Comparison of ENCODE assay signal across 11 cellular contexts in the genomic region with DNA sequence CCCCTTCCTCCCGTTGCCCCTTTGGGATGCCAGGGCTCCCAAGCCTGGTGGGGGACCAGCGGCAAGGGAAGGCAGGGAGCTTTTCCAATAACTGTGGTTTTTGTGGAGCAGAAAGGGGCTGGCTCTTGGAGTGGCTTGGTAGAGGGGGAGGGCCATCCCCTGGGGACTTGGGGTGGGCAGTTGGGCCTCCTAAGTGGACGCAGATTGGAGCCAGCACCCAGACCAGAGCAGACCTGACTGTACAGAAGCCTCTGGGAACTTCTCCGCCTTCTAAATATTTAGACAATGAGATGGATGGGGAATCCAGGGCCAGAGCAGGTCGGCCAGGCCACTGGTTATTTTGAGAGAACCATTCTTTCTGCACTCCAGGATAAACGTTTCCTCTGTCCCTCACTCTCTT. TPM values are rescaled to one million over a fixed set of nuclear protein-coding genes. Genes with fewer than 3 reads are reported as not detected.
DNase-seq lines count a peak whose midpoint lies in the region; ATAC-seq and TF ChIP-seq lines count a peak whose summit lies in the region.
"Had no signal": no experiment of that assay in that cellular context is flagged by ENCODE, and none has a peak within 500 bp of the region (broad histone marks: within the 10 kb centered on the region; RNA-seq: fewer than 3 reads in every experiment).

No MANE protein-coding gene starts in this region.

- H3K9me3 Mint-ChIP-seq in activated naive CD4-positive, alpha-beta T cell treated with anti-CD3 and anti-CD28 coated beads, Interleukin-2, amount 10 ng/mL, durations not matched to agents 7 days and 5 days = no peaks in the 10 kb centered on the region

- no peak overlapping the region for H4K91ac ChIP-seq in mesenchymal stem cell (ENCODE audit: low read length)

- in situ Hi-C loops in mammary epithelial cell (cut with MboI; ENCODE audit: low sequenced_read_pairs in 2 of 2) = no loop called here

- peak overlapping the region; percentile 92 for H4K8ac ChIP-seq in mesenchymal stem cell (ENCODE audit: low read length)

- H3K36me3 ChIP-seq in mammary epithelial cell (ENCODE audit: insufficient read depth, low read length) = no peaks in the 10 kb centered on the region
- peaks cover 0 to 5% of the 10 kb centered on the region in 2 experiments for H3K36me3 ChIP-seq in mesenchymal stem cell (ENCODE audit: control insufficient read depth in 1 of 2, insufficient read depth in 2 of 2, low read depth in 1 of 2, low read length in 2 of 2)
- no peaks in the 10 kb centered on the region for H3K36me3 ChIP-seq in tibial artery
- H3K36me3 ChIP-seq: BE2C had no signal

- ATAC-seq in GM21717 (IDR thresholded peaks at IDR 0.05; ENCODE audit: unreplicated experiment) = no peak

- DNase-seq in activated naive CD4-positive, alpha-beta T cell treated with anti-CD3 and anti-CD28 coated beads, Interleukin-2, amount 10 ng/mL, durations not matched to agents 7 days and 5 days = no peak
- no peak for DNase-seq in activated naive CD4-positive, alpha-beta T cell treated with anti-CD3 and anti-CD28 coated beads, Interleukin-2, amount 50 U/mL, for 16 hours
- no peak for DNase-seq in mammary epithelial cell
- DNase-seq in mesenchymal stem cell = peak; percentile 92
- peak in 1 of 2 donors; percentile 89 for DNase-seq in tibial artery
- no peak for DNase-seq in NCI-H2029 (lab: John Stamatoyannopoulos, UW)
- no peak for DNase-seq in NCI-H82 treated with DMSO at 0.1 percent for 48 hours (lab: John Stamatoyannopoulos, UW; ENCODE audit: unreplicated experiment)
- DNase-seq: BE2C, cortex of kidney, NCI-H2171 had no signal

- peaks cover 2% of the 10 kb centered on the region for H3K36me3 Mint-ChIP-seq in activated naive CD4-positive, alpha-beta T cell treated with anti-CD3 and anti-CD28 coated beads, Interleukin-2, amount 10 ng/mL, durations not matched to agents 7 days and 5 days

- no peak overlapping the region for H3K23ac ChIP-seq in mesenchymal stem cell (ENCODE audit: low read length in 2 of 2)

- no peak overlapping the region for H2AK5ac ChIP-seq in mesenchymal stem cell (ENCODE audit: low read length, severe bottlenecking)

- no peak for TF ChIP-seq CTCF in mammary epithelial cell (conservative IDR thresholded peaks at IDR 0.05 in 1 of 2, IDR thresholded peaks at IDR 0.05 in 1 of 2; ENCODE audit: extremely low read depth in 1 of 2, insufficient read depth in 1 of 2, low read depth in 1 of 2, low read length in 2 of 2)
- no peak for TF ChIP-seq CTCF in tibial artery (IDR thresholded peaks at IDR 0.05)

- dilution Hi-C loops in mammary epithelial cell (cut with HindIII; ENCODE audit: low sequenced_read_pairs) = no loop called here

- intact Hi-C loops in mammary epithelial cell (cut with micrococcal nuclease) (no loop called here), tibial artery (cut with DNase I; ENCODE audit: low total_unique reads) (no loop called here)

- peak overlapping the region; percentile 2 for H2AFZ ChIP-seq in mammary epithelial cell (ENCODE audit: low read depth, low read length)
- H2AFZ ChIP-seq in mesenchymal stem cell (ENCODE audit: low read depth, low read length) = no peak overlapping the region

- peak overlapping the region; percentile 50 to 79 for H3K18ac ChIP-seq in mesenchymal stem cell (ENCODE audit: low read depth in 1 of 2, low read length in 2 of 2)

- H3K27ac ChIP-seq in mammary epithelial cell (ENCODE audit: insufficient read depth, low read depth, low read length) = no peak overlapping the region
- no peak overlapping the region for H3K27ac ChIP-seq in mesenchymal stem cell (ENCODE audit: low read length, poor library complexity, severe bottlenecking)
- H3K27ac ChIP-seq in tibial artery = peak overlapping the region; percentile 90 to 94

- no peaks in the 10 kb centered on the region for H3K79me2 ChIP-seq in mammary epithelial cell (ENCODE audit: insufficient read depth, low read length)

- H3K27me3 Mint-ChIP-seq in activated naive CD4-positive, alpha-beta T cell treated with anti-CD3 and anti-CD28 coated beads, Interleukin-2, amount 10 ng/mL, durations not matched to agents 7 days and 5 days = no peaks in the 10 kb centered on the region

- no peaks in the 10 kb centered on the region for H4K20me1 ChIP-seq in mammary epithelial cell (ENCODE audit: insufficient read depth, low read length)

- H3K14ac ChIP-seq in mesenchymal stem cell (ENCODE audit: low read length in 2 of 2) = no peak overlapping the region

- H3K27ac Mint-ChIP-seq in activated naive CD4-positive, alpha-beta T cell treated with anti-CD3 and anti-CD28 coated beads, Interleukin-2, amount 10 ng/mL, durations not matched to agents 7 days and 5 days = peak overlapping the region; percentile 49

- no peaks in the 10 kb centered on the region for H3K9me3 ChIP-seq in mammary epithelial cell (replicated peaks; ENCODE audit: insufficient read depth, low read length)
- H3K9me3 ChIP-seq in mesenchymal stem cell (ENCODE audit: control insufficient read depth, low read length) = no peaks in the 10 kb centered on the region
- H3K9me3 ChIP-seq in tibial artery = no peaks in the 10 kb centered on the region
- H3K9me3 ChIP-seq: BE2C had no signal

- peak overlapping the region; percentile 36 for H3K4me3 Mint-ChIP-seq in activated naive CD4-positive, alpha-beta T cell treated with anti-CD3 and anti-CD28 coated beads, Interleukin-2, amount 10 ng/mL, durations not matched to agents 7 days and 5 days

- peak overlapping the region; percentile 17 to 100 for H2BK12ac ChIP-seq in mesenchymal stem cell (ENCODE audit: low read length in 2 of 2)

- no peak overlapping the region for H3K4me2 ChIP-seq in mammary epithelial cell (ENCODE audit: insufficient read depth, low read depth, low read length)
- no peak overlapping the region for H3K4me2 ChIP-seq in mesenchymal stem cell (ENCODE audit: low read length, poor library complexity, severe bottlenecking)

- no TSS peak for BruUV-seq in mammary epithelial cell (replicated peaks; lab: Mats Ljungman, UMichigan)

- H3K4me1 Mint-ChIP-seq in activated naive CD4-positive, alpha-beta T cell treated with anti-CD3 and anti-CD28 coated beads, Interleukin-2, amount 10 ng/mL, durations not matched to agents 7 days and 5 days = peaks cover 81% of the 10 kb centered on the region

- WGBS in mammary epithelial cell (ENCODE audit: low coverage, missing lambda C conversion rate) = 32% methylated on average over 6 of the region's 6 CpGs
- WGBS in mesenchymal stem cell = 23% methylated on average over 6 of the region's 6 CpGs

- H2BK15ac ChIP-seq in mesenchymal stem cell (ENCODE audit: low read depth, poor library complexity, severe bottlenecking) = peak overlapping the region; percentile 6

- CTCF ChIA-PET in activated naive CD4-positive, alpha-beta T cell treated with anti-CD3 and anti-CD28 coated beads, Interleukin-2, amount 10 ng/mL, durations not matched to agents 7 days and 5 days (lab: Charles Lee) = interaction anchor here (1.0 to 2.5 kb wide), 5 partner anchors 8 to 108 kb away, joined by 4 to 17 read pairs (median 5); a partner anchor contains a TSS
- CTCF ChIA-PET in mammary epithelial cell (lab: Charles Lee; ENCODE audit: low non-redundant PET) = no interaction called here

- H3K27me3 ChIP-seq in mammary epithelial cell (ENCODE audit: insufficient read depth, low read length) = no peaks in the 10 kb centered on the region
- H3K27me3 ChIP-seq in mesenchymal stem cell (ENCODE audit: control insufficient read depth in 1 of 2, insufficient read depth in 1 of 2, low read length in 2 of 2) = peaks cover 0 to 19% of the 10 kb centered on the region in 2 experiments
- H3K27me3 ChIP-seq in tibial artery = no peaks in the 10 kb centered on the region
- H3K27me3 ChIP-seq: BE2C had no signal

- H2BK120ac ChIP-seq in mesenchymal stem cell (ENCODE audit: low read depth, low read length) = no peak overlapping the region

- H2BK5ac ChIP-seq in mesenchymal stem cell (ENCODE audit: low read depth, low read length, poor library complexity, severe bottlenecking) = no peak overlapping the region

- no peak overlapping the region for H3K9ac ChIP-seq in mammary epithelial cell (ENCODE audit: insufficient read depth, low read length)
- peak overlapping the region; percentile 29 for H3K9ac ChIP-seq in mesenchymal stem cell (ENCODE audit: low read length)

- no peaks in the 10 kb centered on the region for H3K4me1 ChIP-seq in mammary epithelial cell (ENCODE audit: insufficient read depth, low read length)
- H3K4me1 ChIP-seq in mesenchymal stem cell (ENCODE audit: control insufficient read depth, insufficient read depth, low read depth, low read length) = peaks cover 12% of the 10 kb centered on the region
- peaks cover 7 to 89% (median 80%) of the 10 kb centered on the region in 4 donors for H3K4me1 ChIP-seq in tibial artery

- H3K4me3 ChIP-seq in mammary epithelial cell (replicated peaks in 1 of 3; ENCODE audit: insufficient read depth in 1 of 3, low read depth in 2 of 3, low read length in 3 of 3) (no peak overlapping the region), mesenchymal stem cell (ENCODE audit: insufficient read depth in 1 of 2, low read depth in 1 of 2, low read length in 2 of 2) (no peak overlapping the region), tibial artery (peak overlapping the region; percentile 46 to 49)

- no peaks in the 10 kb centered on the region for H3K79me1 ChIP-seq in mesenchymal stem cell (replicated peaks; ENCODE audit: low read length, poor library complexity, severe bottlenecking)

- peak overlapping the region in 1 of 2 experiments; percentile 92 for H3K4ac ChIP-seq in mesenchymal stem cell (ENCODE audit: low read depth in 1 of 2, low read length in 2 of 2)

RNA-seq across cellular contexts. Expression of a gene that starts 4.2 kb away (rescaled TPM):
- under 1 TPM in 1 of 2 donors, not detected in 1; under 0.01 TPM for total RNA-seq in mammary epithelial cell
- not detected for polyA plus RNA-seq in mammary epithelial cell
- not detected for polyA minus RNA-seq in mammary epithelial cell
- polyA plus RNA-seq in mesenchymal stem cell (2013, experiment 1 of 2) = 20.7 TPM
- 19.9 TPM for polyA plus RNA-seq in mesenchymal stem cell (2013, experiment 2 of 2)

RNA-seq across cellular contexts. Expression of a gene that starts 15.3 kb away (rescaled TPM):
- total RNA-seq in mammary epithelial cell = not detected
- not detected for polyA plus RNA-seq in mammary epithelial cell
- polyA minus RNA-seq in mammary epithelial cell = not detected
- polyA plus RNA-seq in mesenchymal stem cell (2013, experiment 1 of 2) = not detected
- 1.3 TPM for polyA plus RNA-seq in mesenchymal stem cell (2013, experiment 2 of 2)

RNA-seq across cellular contexts. Expression of a gene that starts 19.6 kb away (rescaled TPM):
- 100 to 1,000 TPM in 1 of 2 donors, 10 to 100 TPM in 1; 97.4 to 206 TPM for total RNA-seq in mammary epithelial cell
- 426 TPM for polyA plus RNA-seq in mammary epithelial cell
- polyA minus RNA-seq in mammary epithelial cell = 248 TPM
- polyA plus RNA-seq in mesenchymal stem cell (2013, experiment 1 of 2) = 253 TPM
- polyA plus RNA-seq in mesenchymal stem cell (2013, experiment 2 of 2) = 257 TPM

RNA-seq across cellular contexts. Expression of a gene that starts 40.3 kb away (rescaled TPM):
- under 1 TPM; 0.31 to 0.33 TPM for total RNA-seq in mammary epithelial cell
- 0.07 TPM for polyA plus RNA-seq in mammary epithelial cell
- not detected for polyA minus RNA-seq in mammary epithelial cell
- polyA plus RNA-seq in mesenchymal stem cell (2013, experiment 1 of 2) = 25.9 TPM
- polyA plus RNA-seq in mesenchymal stem cell (2013, experiment 2 of 2) = 26.2 TPM

Comparison
In these comparisons a context has a peak if more than half of its experiments do, and no peak if none do; other contexts are left out.
1. H3K27ac ChIP-seq: peak in tibial artery (2 of 2); none in mammary epithelial cell (single experiment) and mesenchymal stem cell (single experiment).
2. H3K4me3 ChIP-seq: peak in tibial artery (2 of 2); none in mammary epithelial cell (0 of 3) and mesenchymal stem cell (0 of 2).